In genomic region chr21:16590186-16590585, GRCh38 we compare ENCODE assay signal across 23 cellular contexts.
"Had no signal": no experiment of that assay in that cellular context is flagged by ENCODE, and none has a peak within 500 bp of the region (broad histone marks: within the 10 kb centered on the region; RNA-seq: fewer than 3 reads in every experiment).

No MANE protein-coding gene starts in this region.

- H3K27ac ChIP-seq: left lung, neutrophil, ovary, psoas muscle, right atrium auricular region, spleen, testis had no signal

- ATAC-seq: activated CD4-positive, alpha-beta T cell treated with anti-CD3 and anti-CD28 coated beads for 36 hours; activated T-cell treated with anti-CD3 and anti-CD28 coated beads, Interleukin-2, amount 50 U/mL, for 4 hours; left lung; natural killer cell; psoas muscle had no signal

- DNase-seq: activated B cell treated with CpG ODN at 0.5 μM for 24 hours; activated CD4-positive, alpha-beta T cell treated with anti-CD3 and anti-CD28 coated beads for 36 hours; activated CD4-positive, alpha-beta T cell treated with anti-CD3 and anti-CD28 coated beads, Interleukin-2, amount 50 U/mL, for 48 hours; activated CD8-positive, alpha-beta memory T cell treated with anti-CD3 and anti-CD28 coated beads, Interleukin-2, amount 50 U/mL, for 48 hours; activated naive CD4-positive, alpha-beta T cell; activated T-cell treated with anti-CD3 and anti-CD28 coated beads, Interleukin-2, amount 50 U/mL, for 4 hours; effector CD8-positive, alpha-beta T cell; erythroblast; foreskin fibroblast; left lung; midbrain; natural killer cell; ovary; psoas muscle; SK-N-SH; spleen; stimulated activated CD4-positive, alpha-beta T cell treated with anti-CD3 and anti-CD28 coated beads, Interleukin-4, amount 100 ng/mL, for 24 hours; stimulated activated naive CD4-positive, alpha-beta T cell treated with Interleukin-2 at 50 U/mL for 16 hours; T-helper 1 cell; T-helper 9 cell; testis had no signal
